8 cellular contexts compared by ENCODE assay signal in the genomic region with DNA sequence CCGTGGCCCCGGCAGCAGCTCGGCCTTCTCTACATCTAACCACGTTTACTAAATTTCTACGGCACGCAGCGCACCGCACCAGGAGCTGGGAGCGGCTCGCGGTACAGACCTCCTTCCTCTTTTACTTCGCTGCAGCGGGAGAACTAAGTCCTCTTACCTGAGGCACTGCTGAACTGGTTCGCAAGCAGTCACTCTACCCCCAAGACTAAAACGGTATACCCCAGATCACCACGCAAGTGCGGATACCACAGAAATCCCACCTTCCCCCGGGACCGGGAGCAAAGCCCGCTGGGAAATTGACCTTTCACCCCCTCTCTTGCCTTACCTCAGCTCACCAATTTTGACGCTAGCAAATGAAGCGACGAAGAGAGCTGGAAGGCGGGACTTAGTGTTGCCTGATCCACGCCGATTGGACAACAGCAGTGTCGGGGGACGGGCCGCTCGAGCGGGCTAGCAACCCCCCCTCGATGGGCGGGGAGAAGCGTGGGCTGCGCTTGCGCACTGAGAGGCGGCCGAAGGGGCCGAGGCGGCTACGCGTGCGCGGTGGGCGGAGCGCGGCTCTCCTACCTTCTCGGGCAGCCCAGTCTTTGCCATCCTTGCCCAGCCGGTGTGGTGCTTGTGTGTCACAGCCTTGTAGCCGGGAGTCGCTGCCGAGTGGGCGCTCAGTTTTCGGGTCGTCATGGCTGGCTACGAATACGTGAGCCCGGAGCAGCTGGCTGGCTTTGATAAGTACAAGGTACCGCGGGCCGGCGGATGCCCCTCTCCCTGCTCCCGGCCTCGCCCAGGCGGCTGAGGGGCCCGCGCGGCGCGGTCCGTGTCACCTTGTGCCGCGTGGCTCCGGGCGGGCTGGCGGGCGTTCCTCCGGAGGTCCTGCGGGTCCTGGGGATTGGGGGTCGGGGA. TPM values are rescaled to one million over a fixed set of nuclear protein-coding genes. Genes with fewer than 3 reads are reported as not detected.
A peak's percentile ranks its signal among the peaks of the same experiment; 100 is the strongest.
DNase-seq lines count a peak whose midpoint lies in the region; ATAC-seq and TF ChIP-seq lines count a peak whose summit lies in the region.

A gene with protein sequence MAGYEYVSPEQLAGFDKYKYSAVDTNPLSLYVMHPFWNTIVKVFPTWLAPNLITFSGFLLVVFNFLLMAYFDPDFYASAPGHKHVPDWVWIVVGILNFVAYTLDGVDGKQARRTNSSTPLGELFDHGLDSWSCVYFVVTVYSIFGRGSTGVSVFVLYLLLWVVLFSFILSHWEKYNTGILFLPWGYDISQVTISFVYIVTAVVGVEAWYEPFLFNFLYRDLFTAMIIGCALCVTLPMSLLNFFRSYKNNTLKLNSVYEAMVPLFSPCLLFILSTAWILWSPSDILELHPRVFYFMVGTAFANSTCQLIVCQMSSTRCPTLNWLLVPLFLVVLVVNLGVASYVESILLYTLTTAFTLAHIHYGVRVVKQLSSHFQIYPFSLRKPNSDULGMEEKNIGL (plus strand): TSS at position 590 of the 900 bp plus-strand sequence. CDS start 90 bp downstream, at position 680.

- H3K36me3 Mint-ChIP-seq in endothelial cell (ENCODE audit: low read depth, unreplicated experiment), result no peaks in the 10 kb centered on the region
- H3K36me3 Mint-ChIP-seq in mesothelial cell of epicardium, result no peaks in the 10 kb centered on the region

- H3K9me3 Mint-ChIP-seq in endothelial cell (ENCODE audit: unreplicated experiment) (no peaks in the 10 kb centered on the region), mesothelial cell of epicardium (no peaks in the 10 kb centered on the region)

- ATAC-seq in GM21515 (IDR thresholded peaks at IDR 0.05; ENCODE audit: unreplicated experiment), result peak; percentile 94

- peak; percentile 99 for DNase-seq in D341Med (ENCODE audit: low spot score)
- DNase-seq in HuH-7 (ENCODE audit: low spot score), result peak; percentile 86
- peak; percentile 99 for DNase-seq in activated CD8-positive, alpha-beta memory T cell treated with anti-CD3 and anti-CD28 coated beads, Interleukin-2, amount 50 U/mL, for 48 hours
- peak; percentile 100 for DNase-seq in endothelial cell (ENCODE audit: low spot score)
- DNase-seq in mesothelial cell of epicardium (ENCODE audit: low spot score in 2 of 2, unreplicated experiment in 2 of 2), result peak; percentile 99 to 100
- DNase-seq in stimulated activated CD8-positive, alpha-beta memory T cell treated with anti-CD3 and anti-CD28 coated beads, Interleukin-15, amount 100 ng/mL, for 48 hours (ENCODE audit: low read depth in 2 of 2), result peak; percentile 99

- peak within 1 kb of the TSS; percentile 82 for H3K27ac ChIP-seq in OCI-LY3 (ENCODE audit: low read length)

- peak within 1 kb of the TSS; percentile 84 for H3K4me3 ChIP-seq in OCI-LY3 (ENCODE audit: low read length)

- H3K79me2 ChIP-seq in OCI-LY3 (ENCODE audit: low read length), result peaks cover 68% of the 10 kb centered on the region

- H2AFZ ChIP-seq in OCI-LY3 (ENCODE audit: low read depth, low read length), result 0 out of 2 replicates have a peak within 1 kb of the TSS, but pooled peaks have one; percentile 34

- H3K4me3 Mint-ChIP-seq in endothelial cell (ENCODE audit: unreplicated experiment), result peak within 1 kb of the TSS; percentile 99
- H3K4me3 Mint-ChIP-seq in mesothelial cell of epicardium, result peak within 1 kb of the TSS; percentile 93

- H3K9ac ChIP-seq in OCI-LY3 (ENCODE audit: low read length), result peak within 1 kb of the TSS; percentile 84

- H3K27me3 Mint-ChIP-seq in endothelial cell (ENCODE audit: unreplicated experiment) (peaks cover 1% of the 10 kb centered on the region), mesothelial cell of epicardium (ENCODE audit: low read depth) (no peaks in the 10 kb centered on the region)

- H3K4me2 ChIP-seq in OCI-LY3 (ENCODE audit: low read length), result peak within 1 kb of the TSS; percentile 94

- H3K4me1 ChIP-seq in OCI-LY3 (ENCODE audit: low read length), result peaks cover 22% of the 10 kb centered on the region

- peaks cover 18% of the 10 kb centered on the region for H4K20me1 ChIP-seq in OCI-LY3 (ENCODE audit: insufficient read depth, low read length)

- H3K4me1 Mint-ChIP-seq in endothelial cell (ENCODE audit: unreplicated experiment) (peaks cover 30% of the 10 kb centered on the region), mesothelial cell of epicardium (peaks cover 25% of the 10 kb centered on the region)

- H3K9me3 ChIP-seq in OCI-LY3 (ENCODE audit: insufficient read depth, low read length), result no peaks in the 10 kb centered on the region

- no peak for TF ChIP-seq CTCF in OCI-LY3 (IDR thresholded peaks at IDR 0.05; ENCODE audit: low read depth, low read length)
- no peak for TF ChIP-seq CTCF in endothelial cell (IDR thresholded peaks at IDR 0.05; ENCODE audit: unreplicated experiment)
- no peak for TF ChIP-seq CTCF in mesothelial cell of epicardium (IDR thresholded peaks at IDR 0.05; ENCODE audit: unreplicated experiment)

- H3K36me3 ChIP-seq in OCI-LY3 (replicated peaks; ENCODE audit: low read depth, low read length), result peaks cover 3% of the 10 kb centered on the region

- no peaks in the 10 kb centered on the region for H3K27me3 ChIP-seq in OCI-LY3 (ENCODE audit: low read depth, low read length)

- H3K27ac Mint-ChIP-seq in endothelial cell (ENCODE audit: unreplicated experiment) (peak within 1 kb of the TSS; percentile 99), mesothelial cell of epicardium (peak within 1 kb of the TSS; percentile 99)

RNA-seq across cellular contexts. Expression of the gene that starts here (rescaled TPM):
- total RNA-seq in endothelial cell (ENCODE audit: unreplicated experiment) (28.2 TPM), mesothelial cell of epicardium (28.1 to 32.0 TPM (median 29.1 TPM) in 3 replicates)

Comparison
In these comparisons a context has a peak if more than half of its experiments do, and no peak if none do; other contexts are left out.
1. Peak in every context shown above with its lines: DNase-seq, ATAC-seq, H3K4me3 ChIP-seq and H3K27ac ChIP-seq.